In genomic region chr2:101175991-101176390, GRCh38 we compare ENCODE assay signal across 1 cellular context.
A peak's percentile ranks its signal among the peaks of the same experiment; 100 is the strongest.
TF ChIP-seq lines count a peak whose summit lies in the region.

No MANE protein-coding gene starts in this region.

TF ChIP-seq in liver, 16 proteins besides CTCF, POLR2A, EP300 and RAD21 (continued from another document):
- TF ChIP-seq REST (IDR thresholded peaks at IDR 0.05), result peak; percentile 18
